8 cellular contexts compared by ENCODE assay signal in genomic region chr12:113136128-113136989, GRCh38. TPM values are rescaled to one million over a fixed set of nuclear protein-coding genes. Genes with fewer than 3 reads are reported as not detected.
A peak's percentile ranks its signal among the peaks of the same experiment; 100 is the strongest.
DNase-seq lines count a peak whose midpoint lies in the region; TF ChIP-seq lines count a peak whose summit lies in the region.

No MANE protein-coding gene starts in this region.

- H3K36me3 ChIP-seq in ectodermal cell (ENCODE audit: control insufficient read depth, insufficient read depth, low read length): no peaks in the 10 kb centered on the region
- H3K36me3 ChIP-seq in tibial nerve: no peaks in the 10 kb centered on the region

- no peak for TF ChIP-seq EP300 in tibial nerve (IDR thresholded peaks at IDR 0.05)

- DNase-seq in NCI-H2196 (lab: John Stamatoyannopoulos, UW; ENCODE audit: unreplicated experiment) (peak; percentile 43), NCI-H2196 treated with DMSO at 0.1 percent for 48 hours (lab: John Stamatoyannopoulos, UW; ENCODE audit: unreplicated experiment) (no peak), putamen (ENCODE audit: low spot score) (peak; percentile 87), NCI-H2107 treated with DMSO at 0.1 percent for 48 hours (lab: John Stamatoyannopoulos, UW; ENCODE audit: unreplicated experiment) (no peak), tibial nerve (ENCODE audit: low spot score in 2 of 2) (no peak), ecto neural progenitor cell (ENCODE audit: low spot score) (no peak)
- peak; percentile 51 for DNase-seq in activated CD4-positive, alpha-beta T cell treated with anti-CD3 and anti-CD28 coated beads for 1 hour

- H3K27me3 ChIP-seq in ectodermal cell (ENCODE audit: control insufficient read depth, insufficient read depth, low read length, poor library complexity, severe bottlenecking): peaks cover 31% of the 10 kb centered on the region
- peaks cover 0 to 35% of the 10 kb centered on the region in 2 donors for H3K27me3 ChIP-seq in tibial nerve

- H3K4me1 ChIP-seq in ectodermal cell (ENCODE audit: control insufficient read depth, insufficient read depth, low read length) (peaks cover 4% of the 10 kb centered on the region), tibial nerve (peaks cover 0 to 9% (median 4%) of the 10 kb centered on the region in 4 donors)

- TF ChIP-seq POLR2A in tibial nerve (IDR thresholded peaks at IDR 0.05): no peak

- H3K27ac ChIP-seq in ectodermal cell (ENCODE audit: insufficient read depth, low read depth, low read length, poor library complexity, severe bottlenecking) (no peak overlapping the region), tibial nerve (peak overlapping the region in 2 of 4 donors; percentile 71 to 75)

- H3K9me3 ChIP-seq in ectodermal cell (ENCODE audit: control insufficient read depth, low read length): no peaks in the 10 kb centered on the region
- H3K9me3 ChIP-seq in tibial nerve: no peaks in the 10 kb centered on the region

- WGBS in ectodermal cell, 2 experiments: 49 to 53% methylated on average over 20 to 21 of the region's 21 CpGs
- WGBS in tibial nerve, 2 donors: 39 to 40% methylated on average over 18 to 20 of the region's 21 CpGs

- no peak for TF ChIP-seq CTCF in tibial nerve (IDR thresholded peaks at IDR 0.05)

- H3K4me3 ChIP-seq in ectodermal cell (ENCODE audit: insufficient read depth, low read depth, low read length) (peak overlapping the region; percentile 16), tibial nerve (peak overlapping the region in 1 of 4 donors; percentile 18)

RNA-seq across cellular contexts. Expression of gene RASAL1, which starts 0.8 kb away (rescaled TPM):
- polyA plus RNA-seq in ectodermal cell (2013, experiment 1 of 4): 0.26 TPM
- 0.30 TPM for polyA plus RNA-seq in ectodermal cell (2013, experiment 2 of 4)
- 0.85 TPM for polyA plus RNA-seq in ectodermal cell (2013, experiment 3 of 4)
- polyA plus RNA-seq in ectodermal cell (2013, experiment 4 of 4): 0.61 TPM
- 1 to 10 TPM in 3 of 4 donors, under 1 TPM in 1; 0.87 to 5.2 (median 3.3) TPM for total RNA-seq in tibial nerve

RNA-seq across cellular contexts. Expression of gene CFAP73, which starts 13.2 kb away (rescaled TPM):
- polyA plus RNA-seq in ectodermal cell (2013, experiment 1 of 4): not detected
- polyA plus RNA-seq in ectodermal cell (2013, experiment 2 of 4): not detected
- not detected for polyA plus RNA-seq in ectodermal cell (2013, experiment 3 of 4)
- 0.32 TPM for polyA plus RNA-seq in ectodermal cell (2013, experiment 4 of 4)
- total RNA-seq in tibial nerve: not detected

RNA-seq across cellular contexts. Expression of gene DDX54, which starts 48.9 kb away (rescaled TPM):
- polyA plus RNA-seq in ectodermal cell (2013, experiment 1 of 4): 62.7 TPM
- 73.1 TPM for polyA plus RNA-seq in ectodermal cell (2013, experiment 2 of 4)
- polyA plus RNA-seq in ectodermal cell (2013, experiment 3 of 4): 39.9 TPM
- polyA plus RNA-seq in ectodermal cell (2013, experiment 4 of 4): 37.2 TPM
- 100 to 1,000 TPM in 1 of 4 donors, 10 to 100 TPM in 3; 49.4 to 105 (median 83.0) TPM for total RNA-seq in tibial nerve

RNA-seq across cellular contexts. Expression of gene RITA1, which starts 49.2 kb away (rescaled TPM):
- 24.4 TPM for polyA plus RNA-seq in ectodermal cell (2013, experiment 1 of 4)
- polyA plus RNA-seq in ectodermal cell (2013, experiment 2 of 4): 20.9 TPM
- polyA plus RNA-seq in ectodermal cell (2013, experiment 3 of 4): 19.5 TPM
- polyA plus RNA-seq in ectodermal cell (2013, experiment 4 of 4): 22.5 TPM
- 10 to 100 TPM in 3 of 4 donors, 1 to 10 TPM in 1; 8.3 to 27.5 (median 14.1) TPM for total RNA-seq in tibial nerve

Comparison
In these comparisons a context has a peak if more than half of its experiments do, and no peak if none do; other contexts are left out.
1. DNase-seq: peak in NCI-H2196 (single experiment), activated CD4-positive, alpha-beta T cell treated with anti-CD3 and anti-CD28 coated beads for 1 hour (single experiment) and putamen (single experiment); none in NCI-H2196 treated with DMSO at 0.1 percent for 48 hours (single experiment), NCI-H2107 treated with DMSO at 0.1 percent for 48 hours (single experiment), tibial nerve (0 of 2) and ecto neural progenitor cell (single experiment).